In the genomic region with DNA sequence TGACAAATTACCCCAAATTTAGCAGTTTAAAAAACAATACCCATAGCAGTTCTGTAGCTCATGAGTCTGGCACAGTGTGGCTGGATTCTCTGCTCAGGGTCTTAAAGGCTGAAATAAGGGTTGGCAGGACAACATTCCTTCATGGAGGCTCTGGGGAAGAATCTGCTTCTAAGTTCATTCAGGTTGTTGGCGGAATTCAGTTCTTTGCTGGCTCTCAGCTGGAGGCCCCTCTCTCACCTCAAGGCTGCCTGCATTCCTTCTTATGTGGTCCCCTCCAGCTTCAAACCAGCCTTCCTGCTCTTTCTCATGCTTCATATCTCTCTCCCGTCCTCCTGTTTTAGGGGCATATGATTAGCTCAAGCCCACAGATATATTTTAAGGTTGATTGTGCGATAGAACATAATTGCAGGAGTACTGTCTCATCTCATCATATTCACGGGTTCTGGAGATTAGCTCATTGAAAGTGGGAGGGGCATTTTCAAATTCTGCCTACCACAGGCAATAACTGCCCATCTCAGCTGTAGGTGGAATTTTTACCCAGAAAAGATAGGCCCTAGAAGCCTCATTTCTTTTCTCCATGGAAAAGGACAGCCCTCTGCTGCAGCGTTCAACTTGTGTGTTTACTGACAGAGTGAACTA, we compare ENCODE assay signal across 1 cellular context.
TF ChIP-seq lines count a peak whose summit lies in the region.

No MANE protein-coding gene starts in this region.

TF ChIP-seq in K562, 482 proteins besides CTCF, POLR2A, EP300 and RAD21:
- TF ChIP-seq ZNF589 (CRISPR knock-in tag; IDR thresholded peaks at IDR 0.05; ENCODE audit: low read depth): no peak
- no peak for TF ChIP-seq TAF1 (IDR thresholded peaks at IDR 0.05; ENCODE audit: control insufficient read depth, extremely low read depth, insufficient read depth, low read length, severe bottlenecking)
- TF ChIP-seq ZNF707 (CRISPR knock-in tag; conservative IDR thresholded peaks at IDR 0.05): no peak
- TF ChIP-seq NFYB (IDR thresholded peaks at IDR 0.05; ENCODE audit: extremely low read depth, insufficient read length): no peak
- TF ChIP-seq SIX5 (IDR thresholded peaks at IDR 0.05; ENCODE audit: borderline replicate concordance in 1 of 2, insufficient read depth in 1 of 2, low read depth in 1 of 2, low read length in 2 of 2): 0 out of 4 replicates have a peak, but pooled peaks of 1 of the 2 experiments have one; percentile 15
- TF ChIP-seq E2F3 (CRISPR knock-in tag; IDR thresholded peaks at IDR 0.05): no peak
